Comparison of ENCODE assay signal across 1 cellular context in the genomic region with DNA sequence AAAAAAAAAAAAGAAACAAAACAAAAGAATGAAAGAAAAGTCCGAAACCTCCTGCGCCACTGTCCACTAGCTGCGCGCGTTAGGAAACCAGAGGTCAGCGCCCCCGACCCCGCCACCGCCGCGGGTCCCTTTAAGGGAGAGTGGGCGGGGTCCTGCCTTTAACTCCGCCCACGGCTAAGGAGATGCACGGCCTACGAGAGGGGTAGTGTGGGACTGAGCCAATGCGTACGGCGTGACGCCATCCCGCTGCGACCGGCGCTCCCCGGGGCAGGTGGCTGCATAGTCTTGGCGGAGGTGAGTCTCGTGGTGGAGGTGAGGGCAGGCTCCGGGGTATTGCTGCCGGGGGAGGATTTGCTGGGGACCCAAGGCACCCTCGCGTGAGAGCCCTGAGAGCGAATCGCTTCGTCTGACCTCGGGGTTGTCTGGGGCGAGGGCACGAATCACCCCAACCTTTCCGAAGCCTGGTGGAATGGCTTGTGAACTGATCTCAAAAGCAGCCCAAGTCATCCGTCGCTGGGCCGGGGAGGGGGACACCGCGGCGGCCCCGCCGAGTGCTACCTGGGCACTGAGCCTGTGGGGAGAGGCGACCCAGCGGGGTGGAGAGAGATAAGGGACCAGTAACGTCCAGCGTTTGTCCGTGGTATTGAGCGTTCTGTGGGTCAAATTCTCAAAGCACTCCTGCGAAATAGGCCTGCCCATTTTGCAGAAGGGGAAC.
TF ChIP-seq lines count a peak whose summit lies in the region.

A gene (plus strand): TSS at position 241 of the 715 bp plus-strand sequence. CDS start 1,319 bp downstream, outside the sequence.

TF ChIP-seq in HepG2, 621 proteins besides CTCF, POLR2A, EP300 and RAD21 (continued from another document):
- TF ChIP-seq HCFC1 (IDR thresholded peaks at IDR 0.05; ENCODE audit: low read depth, low read length), result peak; percentile 58; the same call in 1 of the 2 replicates
- TF ChIP-seq RARA (CRISPR knock-in tag; IDR thresholded peaks at IDR 0.05), result peak; percentile 51
- 0 out of 2 replicates have a peak, but pooled peaks have one; percentile 51 for TF ChIP-seq ZNF570 (CRISPR knock-in tag; IDR thresholded peaks at IDR 0.05; ENCODE audit: borderline replicate concordance)
- TF ChIP-seq ZNF296 (CRISPR knock-in tag; conservative IDR thresholded peaks at IDR 0.05), result no peak
- no peak for TF ChIP-seq NFRKB (IDR thresholded peaks at IDR 0.05)
- 0 out of 2 replicates have a peak, but pooled peaks have one; percentile 30 for TF ChIP-seq ZNF746 (CRISPR knock-in tag; IDR thresholded peaks at IDR 0.05)
- peak; percentile 93 for TF ChIP-seq MXD4 (CRISPR knock-in tag; IDR thresholded peaks at IDR 0.05)
- TF ChIP-seq DNMT3B (CRISPR knock-in tag; conservative IDR thresholded peaks at IDR 0.05), result no peak
- TF ChIP-seq RXRA (CRISPR knock-in tag; IDR thresholded peaks at IDR 0.05), result peak; percentile 70
- TF ChIP-seq, protein P1, sequence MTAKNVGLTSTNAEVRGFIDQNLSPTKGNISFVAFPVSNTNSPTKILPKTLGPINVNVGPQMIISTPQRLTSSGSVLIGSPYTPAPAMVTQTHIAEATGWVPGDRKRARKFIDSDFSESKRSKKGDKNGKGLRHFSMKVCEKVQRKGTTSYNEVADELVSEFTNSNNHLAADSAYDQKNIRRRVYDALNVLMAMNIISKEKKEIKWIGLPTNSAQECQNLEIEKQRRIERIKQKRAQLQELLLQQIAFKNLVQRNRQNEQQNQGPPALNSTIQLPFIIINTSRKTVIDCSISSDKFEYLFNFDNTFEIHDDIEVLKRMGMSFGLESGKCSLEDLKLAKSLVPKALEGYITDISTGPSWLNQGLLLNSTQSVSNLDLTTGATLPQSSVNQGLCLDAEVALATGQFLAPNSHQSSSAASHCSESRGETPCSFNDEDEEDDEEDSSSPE (CRISPR knock-in tag; IDR thresholded peaks at IDR 0.05), result peak; percentile 70; the same call in 1 of the 2 replicates
- TF ChIP-seq, protein P2, sequence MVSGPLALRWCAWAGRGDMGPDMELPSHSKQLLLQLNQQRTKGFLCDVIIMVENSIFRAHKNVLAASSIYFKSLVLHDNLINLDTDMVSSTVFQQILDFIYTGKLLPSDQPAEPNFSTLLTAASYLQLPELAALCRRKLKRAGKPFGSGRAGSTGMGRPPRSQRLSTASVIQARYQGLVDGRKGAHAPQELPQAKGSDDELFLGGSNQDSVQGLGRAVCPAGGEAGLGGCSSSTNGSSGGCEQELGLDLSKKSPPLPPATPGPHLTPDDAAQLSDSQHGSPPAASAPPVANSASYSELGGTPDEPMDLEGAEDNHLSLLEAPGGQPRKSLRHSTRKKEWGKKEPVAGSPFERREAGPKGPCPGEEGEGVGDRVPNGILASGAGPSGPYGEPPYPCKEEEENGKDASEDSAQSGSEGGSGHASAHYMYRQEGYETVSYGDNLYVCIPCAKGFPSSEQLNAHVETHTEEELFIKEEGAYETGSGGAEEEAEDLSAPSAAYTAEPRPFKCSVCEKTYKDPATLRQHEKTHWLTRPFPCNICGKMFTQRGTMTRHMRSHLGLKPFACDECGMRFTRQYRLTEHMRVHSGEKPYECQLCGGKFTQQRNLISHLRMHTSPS (CRISPR knock-in tag; IDR thresholded peaks at IDR 0.05; ENCODE audit: low read depth), result no peak; the same call in 1 of the 2 replicates
- TF ChIP-seq IRX3 (CRISPR knock-in tag; IDR thresholded peaks at IDR 0.05; ENCODE audit: borderline replicate concordance, low read depth), result no peak
- TF ChIP-seq ZNF44 (CRISPR knock-in tag; IDR thresholded peaks at IDR 0.05), result peak; percentile 59; the same call in 1 of the 2 replicates
